Comparison of ENCODE assay signal across 23 cellular contexts in the genomic region with DNA sequence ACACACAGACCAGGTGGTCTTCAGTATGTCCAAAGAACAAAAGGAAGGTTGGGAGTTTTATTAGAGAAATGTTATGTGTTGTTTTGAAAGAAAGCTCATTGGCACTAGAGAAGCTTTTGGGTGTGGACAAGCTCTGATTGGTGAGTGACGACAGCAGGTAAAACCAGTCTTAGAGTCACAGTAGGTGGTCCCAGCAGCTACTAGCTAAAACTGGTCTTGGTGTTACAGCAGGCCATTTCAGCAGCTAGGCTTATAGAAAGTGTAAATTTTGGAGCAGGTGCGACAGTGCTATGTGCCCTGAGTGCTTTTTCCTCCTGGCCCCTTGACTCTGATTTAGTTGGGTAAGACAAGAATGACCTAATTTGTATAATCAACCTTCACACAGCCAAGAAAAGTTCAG. TPM values are rescaled to one million over a fixed set of nuclear protein-coding genes. Genes with fewer than 3 reads are reported as not detected.
"Had no signal": no experiment of that assay in that cellular context is flagged by ENCODE, and none has a peak within 500 bp of the region (broad histone marks: within the 10 kb centered on the region; RNA-seq: fewer than 3 reads in every experiment).

No MANE protein-coding gene starts in this region.

- H3K4me3 Mint-ChIP-seq: activated B cell treated with CpG ODN at 0.5 μM for 24 hours; activated CD4-positive, alpha-beta memory T cell treated with anti-CD3 and anti-CD28 coated beads for 36 hours; activated CD4-positive, alpha-beta T cell treated with anti-CD3 and anti-CD28 coated beads for 36 hours; activated T-helper 1 cell treated with anti-CD3 and anti-CD28 coated beads, Interleukin-12 subunit alpha, Interleukin-12 subunit beta, Interleukin-2, Interleukin-4 antibody, amounts not matched to agents 30 ng/mL and 10 ng/mL and 1 ng/mL, durations not matched to agents 14 hours and 24 hours and 36 hours; natural killer cell treated with Interleukin-12 subunit alpha and Interleukin-12 subunit beta and Interleukin-15 and Interleukin-18, amount 100 ng/mL, for 72 hours had no signal

- H3K4me1 ChIP-seq: upper lobe of right lung had no signal

- H3K27ac ChIP-seq: brain microvascular endothelial cell, prostate gland, spleen, thoracic aorta, upper lobe of right lung had no signal

- H3K9me3 ChIP-seq: ascending aorta, prostate gland, spleen, thoracic aorta, upper lobe of right lung had no signal

- H3K27me3 ChIP-seq: ascending aorta, brain microvascular endothelial cell, spleen, upper lobe of right lung had no signal

- H3K36me3 ChIP-seq: prostate gland, thoracic aorta had no signal

- H3K27ac Mint-ChIP-seq: activated B cell treated with CpG ODN at 0.5 μM for 24 hours; activated CD4-positive, alpha-beta memory T cell treated with anti-CD3 and anti-CD28 coated beads for 36 hours; activated CD4-positive, alpha-beta T cell treated with anti-CD3 and anti-CD28 coated beads for 36 hours; activated naive CD4-positive, alpha-beta T cell treated with anti-CD3 and anti-CD28 coated beads, Interleukin-2, amount 50 U/mL, for 72 hours; natural killer cell treated with Interleukin-12 subunit alpha and Interleukin-12 subunit beta and Interleukin-15 and Interleukin-18, amount 100 ng/mL, for 72 hours had no signal

- DNase-seq: activated B cell treated with CpG ODN at 0.5 μM for 24 hours; activated CD4-positive, alpha-beta memory T cell treated with anti-CD3 and anti-CD28 coated beads for 36 hours; activated gamma-delta T cell treated with Interleukin-2 at 50 U/mL for 16 hours; caudate nucleus; effector CD8-positive, alpha-beta T cell; spleen; stimulated activated CD4-positive, alpha-beta T cell treated with anti-CD3 and anti-CD28 coated beads, Interleukin-4, amount 100 ng/mL, for 1 hour; T-helper 9 cell; upper lobe of right lung had no signal

- H3K27me3 Mint-ChIP-seq: activated B cell treated with CpG ODN at 0.5 μM for 24 hours; activated CD4-positive, alpha-beta memory T cell treated with anti-CD3 and anti-CD28 coated beads for 36 hours; activated CD4-positive, alpha-beta T cell treated with anti-CD3 and anti-CD28 coated beads for 36 hours; natural killer cell treated with Interleukin-12 subunit alpha and Interleukin-12 subunit beta and Interleukin-15 and Interleukin-18, amount 100 ng/mL, for 72 hours had no signal

- H3K9me3 Mint-ChIP-seq: activated B cell treated with CpG ODN at 0.5 μM for 24 hours; activated CD4-positive, alpha-beta memory T cell treated with anti-CD3 and anti-CD28 coated beads for 36 hours; activated naive CD4-positive, alpha-beta T cell treated with anti-CD3 and anti-CD28 coated beads, Interleukin-2, amount 50 U/mL, for 72 hours; activated T-helper 1 cell treated with anti-CD3 and anti-CD28 coated beads, Interleukin-12 subunit alpha, Interleukin-12 subunit beta, Interleukin-2, Interleukin-4 antibody, amounts not matched to agents 30 ng/mL and 10 ng/mL and 1 ng/mL, durations not matched to agents 14 hours and 24 hours and 36 hours; natural killer cell treated with Interleukin-12 subunit alpha and Interleukin-12 subunit beta and Interleukin-15 and Interleukin-18, amount 100 ng/mL, for 72 hours had no signal

- H3K4me3 ChIP-seq: ascending aorta, prostate gland, spleen, thoracic aorta, upper lobe of right lung had no signal

RNA-seq across cellular contexts. Expression of a gene that starts 3.6 kb away (rescaled TPM):
- total RNA-seq: activated B cell treated with CpG ODN at 0.5 μM for 24 hours; activated CD4-positive, alpha-beta memory T cell treated with anti-CD3 and anti-CD28 coated beads for 36 hours; activated CD4-positive, alpha-beta T cell treated with anti-CD3 and anti-CD28 coated beads for 36 hours; activated naive CD4-positive, alpha-beta T cell treated with anti-CD3 and anti-CD28 coated beads, Interleukin-2, amount 50 U/mL, for 72 hours; activated T-helper 1 cell treated with anti-CD3 and anti-CD28 coated beads, Interleukin-12 subunit alpha, Interleukin-12 subunit beta, Interleukin-2, Interleukin-4 antibody, amounts not matched to agents 30 ng/mL and 10 ng/mL and 1 ng/mL, durations not matched to agents 14 hours and 24 hours and 36 hours; ascending aorta; dermis blood vessel endothelial cell; fibroblast of villous mesenchyme; glomerular endothelial cell; liver; natural killer cell treated with Interleukin-12 subunit alpha and Interleukin-12 subunit beta and Interleukin-15 and Interleukin-18, amount 100 ng/mL, for 72 hours; osteocyte; prostate gland; spleen; T-helper 1 cell treated with Interleukin-12 subunit alpha and Interleukin-12 subunit beta and Interleukin-4 antibody, amounts not matched to agents 30 ng/mL and 1 ng/mL, for 36 hours; thoracic aorta; upper lobe of right lung had no signal
